Comparison of ENCODE assay signal across 21 cellular contexts in the genomic region with DNA sequence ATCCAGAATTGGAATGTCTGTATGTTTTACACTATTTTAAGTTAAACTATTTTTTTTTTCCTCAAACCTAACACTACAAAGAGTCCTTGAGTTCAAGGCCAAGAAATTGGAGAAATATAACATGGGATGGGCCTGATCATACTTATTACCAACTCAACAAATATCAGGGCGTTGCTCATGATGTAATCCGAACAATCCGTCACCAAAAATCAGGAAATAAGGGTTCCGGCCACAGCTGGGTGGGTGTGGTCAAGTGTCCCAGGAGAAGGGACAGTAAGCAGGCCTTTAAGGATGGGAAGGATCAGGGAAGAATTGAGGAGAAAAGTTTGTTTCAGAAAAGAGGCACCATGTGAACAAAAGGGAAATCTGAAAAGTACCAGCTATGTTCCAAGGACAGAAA.
"Had no signal": no experiment of that assay in that cellular context is flagged by ENCODE, and none has a peak within 500 bp of the region (broad histone marks: within the 10 kb centered on the region; RNA-seq: fewer than 3 reads in every experiment).

No MANE protein-coding gene starts in this region.

- H3K9me3 ChIP-seq: body of pancreas, esophagus muscularis mucosa, psoas muscle, spleen, transverse colon had no signal

- H3K4me1 Mint-ChIP-seq: activated CD4-positive, alpha-beta T cell treated with anti-CD3 and anti-CD28 coated beads, Interleukin-2, amount 10 ng/mL, durations not matched to agents 24 days and 14 days had no signal

- H2AFZ ChIP-seq: neural progenitor cell, parathyroid adenoma had no signal

- H3K4me1 ChIP-seq: esophagus muscularis mucosa, parathyroid adenoma, transverse colon had no signal

- DNase-seq: activated CD4-positive, alpha-beta T cell treated with anti-CD3 and anti-CD28 coated beads, Interleukin-2, amount 10 ng/mL, durations not matched to agents 24 days and 14 days; activated CD4-positive, CD25-positive, alpha-beta regulatory T cell treated with anti-CD3 and anti-CD28 coated beads, Interleukin-2, amount 50 U/mL, for 72 hours; activated CD8-positive, alpha-beta T cell treated with anti-CD3 and anti-CD28 coated beads for 36 hours; activated naive CD4-positive, alpha-beta T cell treated with Interleukin-2 at 50 U/mL for 16 hours; activated T-cell treated with anti-CD3 and anti-CD28 coated beads, Interleukin-2, amount 50 U/mL, for 48 hours; body of pancreas; endodermal cell; foreskin melanocyte; natural killer cell; occipital lobe; spleen; stimulated activated naive CD4-positive, alpha-beta T cell; T-helper 2 cell; transverse colon had no signal

- H3K27me3 ChIP-seq: body of pancreas, cardiac muscle cell, esophagus muscularis mucosa, neural progenitor cell, spleen, transverse colon had no signal

- H3K4me3 Mint-ChIP-seq: activated CD4-positive, alpha-beta T cell treated with anti-CD3 and anti-CD28 coated beads, Interleukin-2, amount 10 ng/mL, durations not matched to agents 24 days and 14 days; activated CD8-positive, alpha-beta T cell treated with anti-CD3 and anti-CD28 coated beads for 36 hours; activated naive CD8-positive, alpha-beta T cell; endodermal cell; natural killer cell; neural progenitor cell had no signal

- H3K27ac Mint-ChIP-seq: activated CD4-positive, alpha-beta T cell treated with anti-CD3 and anti-CD28 coated beads, Interleukin-2, amount 10 ng/mL, durations not matched to agents 24 days and 14 days; activated CD8-positive, alpha-beta T cell treated with anti-CD3 and anti-CD28 coated beads for 36 hours; activated naive CD8-positive, alpha-beta T cell; endodermal cell; natural killer cell; neural progenitor cell had no signal

- H3K27ac ChIP-seq: body of pancreas, cardiac muscle cell, esophagus muscularis mucosa, neural progenitor cell, parathyroid adenoma, psoas muscle, spleen, transverse colon had no signal

- H3K4me2 ChIP-seq: neural progenitor cell had no signal

- H3K9me3 Mint-ChIP-seq: activated CD4-positive, alpha-beta T cell treated with anti-CD3 and anti-CD28 coated beads, Interleukin-2, amount 10 ng/mL, durations not matched to agents 24 days and 14 days; activated CD8-positive, alpha-beta T cell treated with anti-CD3 and anti-CD28 coated beads for 36 hours; endodermal cell; natural killer cell; neural progenitor cell had no signal

- ATAC-seq: activated CD8-positive, alpha-beta T cell treated with anti-CD3 and anti-CD28 coated beads for 36 hours; body of pancreas; natural killer cell; SK-N-SH treated with all-trans-retinoic acid at 6 μM for 48 hours had no signal

- H3K27me3 Mint-ChIP-seq: activated CD4-positive, alpha-beta T cell treated with anti-CD3 and anti-CD28 coated beads, Interleukin-2, amount 10 ng/mL, durations not matched to agents 24 days and 14 days; activated CD8-positive, alpha-beta T cell treated with anti-CD3 and anti-CD28 coated beads for 36 hours; activated naive CD8-positive, alpha-beta T cell had no signal

- H3K4me3 ChIP-seq: body of pancreas, cardiac muscle cell, esophagus muscularis mucosa, neural progenitor cell, psoas muscle, spleen, transverse colon had no signal

- H3K36me3 ChIP-seq: cardiac muscle cell, esophagus muscularis mucosa, neural progenitor cell, spleen, transverse colon had no signal

- H3K36me3 Mint-ChIP-seq: activated naive CD8-positive, alpha-beta T cell; natural killer cell had no signal

- H3K9ac ChIP-seq: neural progenitor cell, parathyroid adenoma had no signal
